ENCODE assay signal across 8 cellular contexts in the genomic region with DNA sequence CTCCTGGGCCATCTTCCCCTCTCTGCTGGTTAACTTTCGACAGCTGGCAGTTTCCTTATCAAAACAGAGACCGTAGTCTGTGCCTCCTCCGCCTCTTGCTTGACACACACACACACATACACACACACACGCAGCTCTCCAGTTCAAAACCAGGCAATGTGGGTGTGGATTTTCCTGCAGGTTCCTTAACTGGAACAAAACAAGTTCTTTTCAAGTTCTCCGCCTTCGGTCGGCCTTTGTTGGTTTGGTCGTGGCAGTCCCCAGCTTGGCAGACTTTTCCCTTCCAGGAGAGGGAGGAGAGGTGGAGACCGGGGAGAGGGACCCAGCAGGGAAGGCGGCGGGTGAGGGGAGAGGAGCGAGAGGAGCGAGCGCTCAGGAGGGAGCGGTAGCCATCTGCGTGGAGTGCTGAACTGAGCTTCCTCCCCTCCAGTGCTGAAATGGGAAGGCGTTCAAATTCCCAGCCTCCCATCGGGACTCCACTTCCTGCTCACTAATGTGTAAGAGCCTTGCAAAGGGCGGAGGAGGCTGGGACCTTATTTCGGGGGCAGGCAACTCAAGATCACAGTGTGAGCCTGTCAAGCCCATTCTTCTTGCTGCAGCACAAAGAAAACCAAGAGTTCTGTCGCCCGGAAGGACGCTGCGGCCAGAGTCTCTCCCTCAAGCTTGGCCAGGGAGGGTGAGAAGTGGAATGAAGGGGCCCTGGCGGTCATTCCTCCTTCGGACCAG.
DNase-seq lines count a peak whose midpoint lies in the region; ATAC-seq, FAIRE-seq and TF ChIP-seq lines count a peak whose summit lies in the region.

No MANE protein-coding gene starts in this region.

- H3K27ac ChIP-seq in A673 (ENCODE audit: low read depth, low read length, poor library complexity, severe bottlenecking), result peak overlapping the region; percentile 70
- H3K27ac ChIP-seq in astrocyte (ENCODE audit: low read depth, low read length), result peak overlapping the region; percentile 64

- no peaks in the 10 kb centered on the region for H3K9me3 ChIP-seq in A673 (ENCODE audit: low read depth, low read length, poor library complexity, severe bottlenecking)
- no peaks in the 10 kb centered on the region for H3K9me3 ChIP-seq in astrocyte (ENCODE audit: insufficient read depth, low read depth, low read length)

- peak overlapping the region; percentile 87 for H3K9ac ChIP-seq in astrocyte (ENCODE audit: low read length)

- peaks cover 4% of the 10 kb centered on the region for H3K36me3 Mint-ChIP-seq in astrocyte (ENCODE audit: low read depth, unreplicated experiment)

- peaks cover 46% of the 10 kb centered on the region for H4K20me1 ChIP-seq in astrocyte (ENCODE audit: insufficient read depth, low read length)

- TF ChIP-seq CTCF in A673 (conservative IDR thresholded peaks at IDR 0.05; ENCODE audit: low read depth, low read length) (no peak), astrocyte (IDR thresholded peaks at IDR 0.05; ENCODE audit: insufficient read depth, low read depth, low read length) (no peak)

- H2AFZ ChIP-seq in astrocyte (ENCODE audit: low read depth, low read length), result peak overlapping the region; percentile 43

- H3K36me3 ChIP-seq in A673 (ENCODE audit: insufficient read depth, low read length, poor library complexity, severe bottlenecking) (no peaks in the 10 kb centered on the region), astrocyte (ENCODE audit: insufficient read depth, low read length) (no peaks in the 10 kb centered on the region)

- H3K4me1 Mint-ChIP-seq in astrocyte (ENCODE audit: low read depth, unreplicated experiment), result peaks cover 73% of the 10 kb centered on the region

- FAIRE-seq in astrocyte (lab: Jason Lieb, UNC), result no peak

- H3K9me3 Mint-ChIP-seq in astrocyte (ENCODE audit: unreplicated experiment), result no peaks in the 10 kb centered on the region

- H3K27me3 Mint-ChIP-seq in astrocyte (ENCODE audit: low read depth, unreplicated experiment), result no peaks in the 10 kb centered on the region

- CTCF ChIA-PET in A673 (lab: Charles Lee), result no interaction called here

- intact Hi-C loops in A673 (cut with micrococcal nuclease; ENCODE audit: unreplicated experiment) (no loop called here), posterior vena cava (cut with DNase I) (no loop called here)

- peak overlapping the region; percentile 88 for H3K4me3 Mint-ChIP-seq in astrocyte (ENCODE audit: unreplicated experiment)

- peak overlapping the region; percentile 98 for H3K4me2 ChIP-seq in astrocyte (ENCODE audit: low read length)

- H3K27ac Mint-ChIP-seq in astrocyte (ENCODE audit: unreplicated experiment), result peak overlapping the region; percentile 64

- POLR2A ChIA-PET in A673 (lab: Charles Lee; ENCODE audit: low non-redundant PET), result interaction anchor here (0.6 kb wide), 1 partner anchor 19 kb away, joined by 3 read pairs; no protein-coding TSS in a partner anchor

- H3K4me1 ChIP-seq in A673 (ENCODE audit: insufficient read depth, low read length, poor library complexity, severe bottlenecking), result peaks cover 59% of the 10 kb centered on the region
- peaks cover 73% of the 10 kb centered on the region for H3K4me1 ChIP-seq in astrocyte (ENCODE audit: insufficient read depth, low read length)

- H3K4me3 ChIP-seq in A673 (ENCODE audit: low read depth, low read length, poor library complexity, severe bottlenecking), result peak overlapping the region; percentile 56
- H3K4me3 ChIP-seq in astrocyte (ENCODE audit: insufficient read depth, low read depth, low read length), result peak overlapping the region; percentile 92

- H3K79me2 ChIP-seq in astrocyte (ENCODE audit: insufficient read depth, low read length), result peaks cover 88% of the 10 kb centered on the region

- H3K27me3 ChIP-seq in A673 (replicated peaks; ENCODE audit: insufficient read depth, low read depth, low read length, poor library complexity) (no peaks in the 10 kb centered on the region), astrocyte (ENCODE audit: insufficient read depth, low read length) (no peaks in the 10 kb centered on the region)

- DNase-seq in A673 (ENCODE audit: low spot score) (peak; percentile 91), NCI-H2171 treated with DMSO at 0.1 percent for 48 hours (lab: John Stamatoyannopoulos, UW) (peak; percentile 66), astrocyte (ENCODE audit: low read depth) (peak; percentile 96), hepatic stellate cell (ENCODE audit: low spot score) (peak; percentile 79), posterior vena cava (ENCODE audit: low spot score) (peak; percentile 89)
- no peak for DNase-seq in stimulated activated naive CD4-positive, alpha-beta T cell treated with Interleukin-2 at 50 U/mL for 16 hours (lab: John Stamatoyannopoulos, UW)

- ATAC-seq in GM18907 (IDR thresholded peaks at IDR 0.05; ENCODE audit: unreplicated experiment), result peak; percentile 51
- no peak for ATAC-seq in HG02938 (IDR thresholded peaks at IDR 0.05; ENCODE audit: unreplicated experiment)

- TSS peak; percentile 60 for BruUV-seq in A673 (replicated peaks; lab: Mats Ljungman, UMichigan)
